Comparison of ENCODE assay signal across 20 cellular contexts in the genomic region with DNA sequence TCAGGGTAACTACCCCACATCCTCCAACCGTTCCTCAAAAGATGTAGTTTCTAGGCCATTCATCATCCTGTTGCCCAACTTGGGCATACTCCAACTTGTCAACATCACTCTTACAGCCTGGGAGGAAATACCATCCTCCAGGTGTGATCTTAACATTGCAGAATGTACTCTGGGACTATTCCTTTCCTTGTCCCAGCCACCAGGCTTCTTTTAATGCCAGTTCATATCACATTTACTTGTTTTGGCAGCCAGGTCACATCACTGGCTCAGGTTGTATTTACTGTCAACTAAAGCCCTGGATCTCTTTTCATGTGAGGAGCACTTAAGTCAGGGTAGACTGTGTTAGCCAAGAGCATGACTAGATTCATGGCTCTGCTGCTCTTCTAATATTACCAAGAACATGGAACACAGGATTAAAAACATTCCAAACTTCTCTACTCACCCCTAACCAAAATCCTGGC. TPM values are rescaled to one million over a fixed set of nuclear protein-coding genes. Genes with fewer than 3 reads are reported as not detected.
DNase-seq lines count a peak whose midpoint lies in the region; ATAC-seq and TF ChIP-seq lines count a peak whose summit lies in the region.
"Had no signal": no experiment of that assay in that cellular context is flagged by ENCODE, and none has a peak within 500 bp of the region (broad histone marks: within the 10 kb centered on the region; RNA-seq: fewer than 3 reads in every experiment).

No MANE protein-coding gene starts in this region.

- no peak overlapping the region for H2BK12ac ChIP-seq in trophoblast cell (ENCODE audit: low read length)

- H4K20me1 ChIP-seq in GM23248 (ENCODE audit: insufficient read depth), result no peaks in the 10 kb centered on the region
- no peaks in the 10 kb centered on the region for H4K20me1 ChIP-seq in neural progenitor cell (ENCODE audit: low read depth)

- peaks cover 3% of the 10 kb centered on the region for H3K27me3 Mint-ChIP-seq in neural progenitor cell (ENCODE audit: insufficient read depth, low read depth)
- H3K27me3 Mint-ChIP-seq: T-cell had no signal

- no peak overlapping the region for H2BK5ac ChIP-seq in trophoblast cell (ENCODE audit: low read depth, low read length, poor library complexity)

- H2BK120ac ChIP-seq in trophoblast cell (ENCODE audit: insufficient read depth, low read length, poor library complexity), result no peak overlapping the region

- H4K91ac ChIP-seq in trophoblast cell (ENCODE audit: low read depth, low read length), result no peak overlapping the region

- 6 to 13% methylated on average over 1 of the region's 1 CpG for WGBS in GM23248 (ENCODE audit: low coverage in 1 of 2, low lambda C conversion rate in 2 of 2, missing lambda C conversion rate in 2 of 2), 2 experiments
- 16 to 27% methylated on average over 1 of the region's 1 CpG for WGBS in esophagus, 2 donors
- no CpG with 5 or more reads among the region's 1 CpG for WGBS in trophoblast cell (ENCODE audit: extremely low coverage, insufficient coverage, insufficient read length)

- H2AFZ ChIP-seq in GM23248 (no peak overlapping the region), trophoblast cell (ENCODE audit: insufficient read depth, low read length, poor library complexity) (no peak overlapping the region), neural progenitor cell (replicated peaks) (no peak overlapping the region)

- no peaks in the 10 kb centered on the region for H3K4me1 Mint-ChIP-seq in neural progenitor cell

- H3K4me2 ChIP-seq in GM23248 (ENCODE audit: unreplicated experiment), result no peak overlapping the region
- H3K4me2 ChIP-seq in trophoblast cell (ENCODE audit: low read length), result no peak overlapping the region
- H3K4me2 ChIP-seq in neural progenitor cell, result no peak overlapping the region
- H3K4me2 ChIP-seq: BLaER1 had no signal

- DNase-seq in GM23248 (peak; percentile 62), NOMO-1 treated with DMSO at 0.1 percent for 48 hours (lab: John Stamatoyannopoulos, UW; ENCODE audit: unreplicated experiment) (peak; percentile 73), trophoblast cell (peak; percentile 28 to 50), neural progenitor cell (ENCODE audit: low spot score) (no peak), NCI-H510A treated with DMSO at 0.1 percent for 48 hours (lab: John Stamatoyannopoulos, UW) (no peak), NCI-H2081 (lab: John Stamatoyannopoulos, UW) (no peak)
- DNase-seq: activated CD4-positive, CD25-positive, alpha-beta regulatory T cell treated with anti-CD3 and anti-CD28 coated beads, Interleukin-2, amount 50 U/mL, for 72 hours; activated T-cell treated with anti-CD3 and anti-CD28 coated beads for 4 hours; DMS79 treated with DMSO at 0.1 percent for 48 hours; HFFc6; Kasumi-1; NCI-H2171 treated with DMSO at 0.1 percent for 48 hours; stimulated activated CD4-positive, alpha-beta T cell treated with anti-CD3 and anti-CD28 coated beads, Interleukin-1b, Interleukin-23, amount 100 ng/mL, for 48 hours; stimulated activated CD8-positive, alpha-beta memory T cell treated with anti-CD3 and anti-CD28 coated beads, Interleukin-4, amount 100 ng/mL, for 48 hours; T-cell had no signal

- no peak for ATAC-seq in GM21381 (IDR thresholded peaks at IDR 0.05; ENCODE audit: unreplicated experiment)
- ATAC-seq: Panc1, T-cell had no signal

- H3K27me3 ChIP-seq in GM23248 (replicated peaks; ENCODE audit: insufficient read depth) (no peaks in the 10 kb centered on the region), esophagus (ENCODE audit: control insufficient read depth in 1 of 2, insufficient read depth in 2 of 2, low read length in 2 of 2) (no peaks in the 10 kb centered on the region), trophoblast cell (ENCODE audit: insufficient read depth, low read length) (no peaks in the 10 kb centered on the region), neural progenitor cell (no peaks in the 10 kb centered on the region)
- H3K27me3 ChIP-seq: BLaER1 had no signal

- H3K23ac ChIP-seq in trophoblast cell (ENCODE audit: low read length), result no peak overlapping the region

- H3K79me2 ChIP-seq in GM23248 (ENCODE audit: insufficient read depth), result peaks cover 2% of the 10 kb centered on the region
- peaks cover 3% of the 10 kb centered on the region for H3K79me2 ChIP-seq in trophoblast cell (ENCODE audit: control insufficient read depth, insufficient read depth, low read length, poor library complexity)
- peaks cover 5% of the 10 kb centered on the region for H3K79me2 ChIP-seq in neural progenitor cell (ENCODE audit: low read depth)

- peaks cover 5% of the 10 kb centered on the region for H3K79me1 ChIP-seq in trophoblast cell (ENCODE audit: low read length)

- in situ Hi-C loops in GM23248 (cut with MboI), result no loop called here

- no peak overlapping the region for H3K27ac Mint-ChIP-seq in neural progenitor cell
- H3K27ac Mint-ChIP-seq: HFFc6, T-cell had no signal

- H3K4me3 Mint-ChIP-seq in neural progenitor cell, result no peak overlapping the region
- H3K4me3 Mint-ChIP-seq: HFFc6, T-cell had no signal

- H3K14ac ChIP-seq in trophoblast cell (ENCODE audit: low read length), result no peak overlapping the region

- peaks cover 11% of the 10 kb centered on the region; the same call in 1 of the 2 replicates for H3F3A ChIP-seq in GM23248 (ENCODE audit: insufficient read depth)
- H3F3A ChIP-seq in neural progenitor cell (ENCODE audit: low read depth), result peaks cover 21% of the 10 kb centered on the region

- no peak overlapping the region for H3K4me3 ChIP-seq in GM23248
- H3K4me3 ChIP-seq in esophagus (ENCODE audit: low read depth in 1 of 2, low read length in 2 of 2), result no peak overlapping the region
- no peak overlapping the region for H3K4me3 ChIP-seq in trophoblast cell (ENCODE audit: low read depth, low read length)
- no peak overlapping the region for H3K4me3 ChIP-seq in neural progenitor cell
- H3K4me3 ChIP-seq: BLaER1, coronary artery had no signal

- H3K9ac ChIP-seq in GM23248, result no peak overlapping the region
- no peak overlapping the region for H3K9ac ChIP-seq in trophoblast cell (ENCODE audit: low read length)
- no peak overlapping the region for H3K9ac ChIP-seq in neural progenitor cell
- H3K9ac ChIP-seq: BLaER1 had no signal

- no peak overlapping the region for H3K18ac ChIP-seq in trophoblast cell (ENCODE audit: low read length)

- no peak for TF ChIP-seq CTCF in neural progenitor cell (IDR thresholded peaks at IDR 0.05)

- no peak overlapping the region for H4K12ac ChIP-seq in trophoblast cell (ENCODE audit: low read depth, low read length)

- no peaks in the 10 kb centered on the region for H3K36me3 ChIP-seq in GM23248 (ENCODE audit: low read depth)
- no peaks in the 10 kb centered on the region for H3K36me3 ChIP-seq in esophagus (ENCODE audit: control insufficient read depth in 2 of 2, insufficient read depth in 2 of 2, low read length in 1 of 2)
- no peaks in the 10 kb centered on the region for H3K36me3 ChIP-seq in trophoblast cell (ENCODE audit: control insufficient read depth in 1 of 2, insufficient read depth in 2 of 2, low read length in 2 of 2)
- no peaks in the 10 kb centered on the region for H3K36me3 ChIP-seq in neural progenitor cell
- H3K36me3 ChIP-seq: BLaER1 had no signal

- H2AK5ac ChIP-seq in trophoblast cell (ENCODE audit: low read length), result no peak overlapping the region

- H4K8ac ChIP-seq in trophoblast cell (ENCODE audit: low read depth, low read length), result no peak overlapping the region

- H3K27ac ChIP-seq in GM23248 (no peak overlapping the region; the same call in 1 of the 2 replicates), esophagus (ENCODE audit: low read depth in 2 of 2, low read length in 1 of 2) (peak overlapping the region; percentile 4 to 45), trophoblast cell (ENCODE audit: low read depth, low read length) (no peak overlapping the region), neural progenitor cell (no peak overlapping the region)
- H3K27ac ChIP-seq: BLaER1, coronary artery had no signal

- no peaks in the 10 kb centered on the region for H3K9me3 Mint-ChIP-seq in neural progenitor cell
- H3K9me3 Mint-ChIP-seq: HFFc6, T-cell had no signal

- no peaks in the 10 kb centered on the region for H3K36me3 Mint-ChIP-seq in neural progenitor cell
- H3K36me3 Mint-ChIP-seq: T-cell had no signal

- peaks cover 5% of the 10 kb centered on the region; the same call in 1 of the 2 replicates for H3K4me1 ChIP-seq in GM23248 (ENCODE audit: insufficient read depth)
- H3K4me1 ChIP-seq in esophagus (ENCODE audit: control insufficient read depth in 2 of 2, insufficient read depth in 2 of 2, low read length in 1 of 2), result no peaks in the 10 kb centered on the region
- H3K4me1 ChIP-seq in trophoblast cell (ENCODE audit: control insufficient read depth in 1 of 2, insufficient read depth in 2 of 2, low read length in 2 of 2), result peaks cover 5 to 6% of the 10 kb centered on the region in 2 experiments
- H3K4me1 ChIP-seq in neural progenitor cell, result no peaks in the 10 kb centered on the region

- H3K9me2 ChIP-seq in GM23248 (ENCODE audit: insufficient read depth), result no peaks in the 10 kb centered on the region

- no peaks in the 10 kb centered on the region for H3K9me3 ChIP-seq in GM23248 (ENCODE audit: low read depth)
- H3K9me3 ChIP-seq in esophagus (ENCODE audit: control insufficient read depth in 2 of 2, insufficient read depth in 1 of 2, low read depth in 1 of 2, low read length in 1 of 2), result no peaks in the 10 kb centered on the region
- no peaks in the 10 kb centered on the region for H3K9me3 ChIP-seq in trophoblast cell (ENCODE audit: insufficient read depth, low read depth, low read length)
- H3K9me3 ChIP-seq in neural progenitor cell (ENCODE audit: low read depth), result no peaks in the 10 kb centered on the region
- H3K9me3 ChIP-seq: BLaER1 had no signal

- H3K4ac ChIP-seq in trophoblast cell (ENCODE audit: low read depth, low read length), result no peak overlapping the region

RNA-seq across cellular contexts. Expression of gene DENND6A, which starts 4.0 kb away (rescaled TPM):
- 14.5 and 28.0 TPM in 2 replicates for total RNA-seq in GM23248 (2014; rRNA removed; shearing (Covaris generic))
- polyA plus RNA-seq in GM23248 (2016; fragmentation: Nextera tagmentation; extraction: Ambion mirVana) (9.6 and 10.2 TPM in 2 replicates), esophagus (1 to 10 TPM; 6.0 to 6.8 TPM)
- 8.4 and 9.4 TPM in 2 replicates for polyA plus RNA-seq in trophoblast cell (2013)
- total RNA-seq in neural progenitor cell (ENCODE audit: low replicate concordance), result 29.5 and 35.4 TPM in 2 replicates

RNA-seq across cellular contexts. Expression of gene SLMAP, which starts 59.2 kb away (rescaled TPM):
- total RNA-seq in GM23248 (2014; rRNA removed; shearing (Covaris generic)), result 33.9 and 40.2 TPM in 2 replicates
- polyA plus RNA-seq in GM23248 (2016; fragmentation: Nextera tagmentation; extraction: Ambion mirVana), result 21.4 and 28.4 TPM in 2 replicates
- 10 to 100 TPM; 22.0 to 31.5 TPM for polyA plus RNA-seq in esophagus
- polyA plus RNA-seq in trophoblast cell (2013), result 26.7 and 28.1 TPM in 2 replicates
- total RNA-seq in neural progenitor cell (ENCODE audit: low replicate concordance), result 36.4 and 59.4 TPM in 2 replicates

Comparison
In these comparisons a context has a peak if more than half of its experiments do, and no peak if none do; other contexts are left out.
1. DNase-seq: peak in GM23248 (single experiment), NOMO-1 treated with DMSO at 0.1 percent for 48 hours (single experiment) and trophoblast cell (2 of 2); none in neural progenitor cell (single experiment), NCI-H510A treated with DMSO at 0.1 percent for 48 hours (single experiment) and NCI-H2081 (0 of 2).
2. H3K27ac ChIP-seq: peak in esophagus (2 of 2); none in GM23248 (single experiment), trophoblast cell (single experiment) and neural progenitor cell (single experiment).